31 cellular contexts compared by ENCODE assay signal in the genomic region with DNA sequence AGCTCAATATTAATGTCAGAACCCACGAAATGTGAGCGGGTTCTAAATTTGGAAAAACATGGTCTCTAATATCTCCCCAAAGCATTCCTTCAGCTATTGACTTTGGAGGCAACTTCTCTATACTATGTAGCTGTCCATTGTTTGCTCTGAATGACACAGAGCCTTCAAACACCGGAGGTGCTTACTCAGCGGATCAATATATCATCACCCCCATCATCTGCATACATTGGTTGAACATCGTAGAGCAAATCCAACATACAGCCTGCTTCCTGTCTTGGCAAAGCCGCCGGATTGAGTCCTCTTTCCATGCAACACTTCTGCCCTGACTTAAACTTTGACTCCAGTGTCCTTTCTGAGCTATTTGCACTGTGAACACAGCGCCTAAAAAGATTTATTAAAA.
"Had no signal": no experiment of that assay in that cellular context is flagged by ENCODE, and none has a peak within 500 bp of the region (broad histone marks: within the 10 kb centered on the region; RNA-seq: fewer than 3 reads in every experiment).

No MANE protein-coding gene starts in this region.

- H3K27ac ChIP-seq: adrenal gland, ascending aorta, breast epithelium, cardiac muscle cell, colonic mucosa, epithelial cell of prostate, esophagus squamous epithelium, gastroesophageal sphincter, VCaP had no signal

- H3K4me1 ChIP-seq: adrenal gland, ascending aorta, breast epithelium, colonic mucosa, esophagus squamous epithelium, gastroesophageal sphincter had no signal

- FAIRE-seq: endometrium, endothelial cell of umbilical vein had no signal

- H3K9me3 ChIP-seq: adrenal gland, ascending aorta, breast epithelium, colonic mucosa, esophagus squamous epithelium, gastroesophageal sphincter had no signal

- DNase-seq: activated B cell treated with CpG ODN at 0.5 μM for 24 hours; activated CD4-positive, alpha-beta T cell treated with anti-CD3 and anti-CD28 coated beads for 48 hours; activated CD4-positive, alpha-beta T cell treated with anti-CD3 and anti-CD28 coated beads, Interleukin-2, amount 50 U/mL, for 1 hour; activated CD4-positive, alpha-beta T cell treated with anti-CD3 and anti-CD28 coated beads, Interleukin-2, amount 50 U/mL, for 48 hours; activated CD8-positive, alpha-beta memory T cell treated with anti-CD3 and anti-CD28 coated beads for 24 hours; activated CD8-positive, alpha-beta memory T cell treated with anti-CD3 and anti-CD28 coated beads, Interleukin-2, amount 50 U/mL, for 4 hours; activated CD8-positive, alpha-beta T cell treated with anti-CD3 and anti-CD28 coated beads for 36 hours; activated effector memory CD4-positive, alpha-beta T cell treated with anti-CD3 and anti-CD28 coated beads, Interleukin-2, amount 50 U/mL, for 16 hours; activated naive CD4-positive, alpha-beta T cell treated with anti-CD3 and anti-CD28 coated beads for 36 hours; activated naive CD8-positive, alpha-beta T cell treated with anti-CD3 and anti-CD28 coated beads for 36 hours; activated naive CD8-positive, alpha-beta T cell treated with anti-CD3 and anti-CD28 coated beads, Interleukin-2, amount 50 U/mL, for 24 hours; activated T-cell treated with anti-CD3 and anti-CD28 coated beads, Interleukin-2, amount 50 U/mL, for 1 hour; activated T-cell treated with anti-CD3 and anti-CD28 coated beads, Interleukin-2, amount 50 U/mL, for 48 hours; adrenal gland; amygdala; central memory CD4-positive, alpha-beta T cell; cerebellar nuclear complex; colonic mucosa; effector CD8-positive, alpha-beta T cell; esophagus squamous epithelium; foreskin melanocyte; T-helper 2 cell had no signal

- H3K4me3 ChIP-seq: adrenal gland, ascending aorta, breast epithelium, cardiac muscle cell, colonic mucosa, esophagus squamous epithelium, gastroesophageal sphincter had no signal

- H3K36me3 ChIP-seq: adrenal gland, ascending aorta, breast epithelium, cardiac muscle cell, colonic mucosa, esophagus squamous epithelium, gastroesophageal sphincter had no signal

- ATAC-seq: activated CD4-positive, CD25-positive, alpha-beta regulatory T cell treated with anti-CD3 and anti-CD28 coated beads, Interleukin-2, amount 50 U/mL, for 24 hours; activated CD8-positive, alpha-beta T cell treated with anti-CD3 and anti-CD28 coated beads for 36 hours; activated naive CD8-positive, alpha-beta T cell treated with anti-CD3 and anti-CD28 coated beads, Interleukin-2, amount 50 U/mL, for 24 hours; gastroesophageal sphincter had no signal

- H3K27me3 ChIP-seq: adrenal gland, ascending aorta, breast epithelium, cardiac muscle cell had no signal
